In genomic region chr2:231665208-231665921, GRCh38 we compare ENCODE assay signal across 8 cellular contexts. TPM values are rescaled to one million over a fixed set of nuclear protein-coding genes. Genes with fewer than 3 reads are reported as not detected.
DNase-seq lines count a peak whose midpoint lies in the region; ATAC-seq, FAIRE-seq and TF ChIP-seq lines count a peak whose summit lies in the region.

No MANE protein-coding gene starts in this region.

- H3K36me3 ChIP-seq in H1 (ENCODE audit: control insufficient read depth in 2 of 4, insufficient read depth in 4 of 4, low read length in 3 of 4) (no peaks in the 10 kb centered on the region), neuronal stem cell (replicated peaks in 1 of 2; ENCODE audit: control insufficient read depth in 2 of 2, insufficient read depth in 2 of 2, low read length in 2 of 2) (no peaks in the 10 kb centered on the region)

- DNase-seq in AG04449 (ENCODE audit: low read depth, low spot score) (no peak), H1 (ENCODE audit: low read depth in 1 of 2, low spot score in 2 of 2) (no peak), neuronal stem cell (ENCODE audit: low spot score) (no peak), DMS 273 treated with DMSO at 0.1 percent for 48 hours (lab: John Stamatoyannopoulos, UW) (no peak)
- no peak for DNase-seq in effector CD8-positive, alpha-beta T cell (lab: John Stamatoyannopoulos, UW)

- H4K8ac ChIP-seq in H1 (ENCODE audit: extremely low read depth, insufficient read depth, low read length) (peak overlapping the region; percentile 81), neuronal stem cell (ENCODE audit: low read depth, low read length) (no peak overlapping the region)

- no peak for ATAC-seq in GM21515 (IDR thresholded peaks at IDR 0.05; ENCODE audit: unreplicated experiment)
- ATAC-seq in GM21529 (IDR thresholded peaks at IDR 0.05; ENCODE audit: unreplicated experiment), result no peak

- H3K4me2 ChIP-seq in H1 (ENCODE audit: insufficient read depth in 1 of 2, low read depth in 2 of 2, low read length in 2 of 2) (peak overlapping the region in 1 of 2 experiments; percentile 50; a peak in 2 of 4 replicates), neuronal stem cell (ENCODE audit: insufficient read depth, low read length, poor library complexity, severe bottlenecking) (no peak overlapping the region)

- no peak for FAIRE-seq in H1 (lab: Jason Lieb, UNC)

- H3K79me1 ChIP-seq in H1 (ENCODE audit: low read depth, low read length), result no peaks in the 10 kb centered on the region
- H3K79me1 ChIP-seq in neuronal stem cell (ENCODE audit: low read depth, low read length), result peaks cover 2% of the 10 kb centered on the region

- H3K27me3 Mint-ChIP-seq in IgD-negative memory B cell, result no peaks in the 10 kb centered on the region

- peak overlapping the region; percentile 5 for H3K56ac ChIP-seq in H1 (replicated peaks; ENCODE audit: insufficient read length, low read depth, low read length)

- CTCF ChIA-PET in AG04449 (lab: Yijun Ruan, JAX) (interaction anchor here (0.6 to 7.9 kb wide), 11 partner anchors 10 to 52 kb away, joined by 3 to 109 read pairs (median 6); partner anchors contain the start of gene PTMA), H1 (lab: Charles Lee; ENCODE audit: partially characterized antibody) (interaction anchor here (1.5 to 31.4 kb wide), 8 partner anchors 9 to 54 kb away, joined by 4 to 555 read pairs (median 10); no protein-coding TSS in a partner anchor)

- POLR2A ChIA-PET in AG04449 (lab: Yijun Ruan, JAX) (interaction anchor here (1.0 to 2.1 kb wide), 6 partner anchors 10 to 53 kb away, joined by 4 to 20 read pairs (median 10); partner anchors contain the start of gene PTMA), H1 (lab: Charles Lee; ENCODE audit: partially characterized antibody) (interaction anchor here (0.5 to 7.3 kb wide), 15 partner anchors 10 to 201 kb away, joined by 4 to 100 read pairs (median 14); partner anchors contain the start of genes NCL and PTMA)

- H2BK15ac ChIP-seq in H1 (ENCODE audit: low read length) (peak overlapping the region; percentile 97; the same call in 1 of the 2 replicates), neuronal stem cell (ENCODE audit: low read length) (peak overlapping the region; percentile 52)

- TF ChIP-seq EP300 in H1 (IDR thresholded peaks at IDR 0.05; ENCODE audit: borderline replicate concordance in 1 of 2, low read depth in 2 of 2, low read length in 2 of 2), result no peak

- H3K4me1 ChIP-seq in H1 (replicated peaks in 1 of 4; ENCODE audit: control insufficient read depth in 3 of 4, insufficient read depth in 4 of 4, low read length in 3 of 4), result peaks cover 0 to 29% (median 10%) of the 10 kb centered on the region in 4 experiments; a peak in 6 of 7 replicates
- peaks cover 11 to 24% of the 10 kb centered on the region in 2 donors for H3K4me1 ChIP-seq in neuronal stem cell (ENCODE audit: control insufficient read depth in 2 of 2, insufficient read depth in 1 of 2, low read depth in 1 of 2, low read length in 2 of 2)

- H3K23ac ChIP-seq in H1 (ENCODE audit: insufficient read length) (no peak overlapping the region), neuronal stem cell (ENCODE audit: low read depth, low read length, poor library complexity) (no peak overlapping the region)

- H4K91ac ChIP-seq in H1 (replicated peaks; ENCODE audit: insufficient read length, low read length) (peak overlapping the region; percentile 67), neuronal stem cell (ENCODE audit: low read depth, low read length, poor library complexity) (no peak overlapping the region)

- H3K27ac Mint-ChIP-seq in IgD-negative memory B cell, result peak overlapping the region; percentile 86 to 98 (median 97)

- peaks cover 0 to 2% (median 0%) of the 10 kb centered on the region in 3 donors for H3K9me3 Mint-ChIP-seq in IgD-negative memory B cell

- H2BK20ac ChIP-seq in H1 (ENCODE audit: low read length), result peak overlapping the region; percentile 67; the same call in 1 of the 2 replicates

- H3K18ac ChIP-seq in H1 (ENCODE audit: extremely low read depth, low read length) (peak overlapping the region; percentile 96), neuronal stem cell (ENCODE audit: low read length) (peak overlapping the region; percentile 73)

- WGBS in H1 (ENCODE audit: extremely low coverage in 1 of 2, insufficient coverage in 1 of 2, insufficient read length in 1 of 2, insufficient replicate concordance in 2 of 2, low coverage in 1 of 2, low lambda C conversion rate in 2 of 2, missing lambda C conversion rate in 1 of 2), 2 experiments, result 83% methylated on average over 14 of the region's 14 CpGs; no CpG with 5 or more reads in 1 of the 2 experiments
- WGBS in neuronal stem cell (ENCODE audit: extremely low coverage in 2 of 2, insufficient read length in 2 of 2, insufficient replicate concordance in 1 of 2), 2 donors, result no CpG with 5 or more reads among the region's 14 CpGs

- H2BK5ac ChIP-seq in H1 (ENCODE audit: low read depth, low read length) (peak overlapping the region; percentile 99), neuronal stem cell (ENCODE audit: low read length) (peak overlapping the region; percentile 18)

- H3K27ac ChIP-seq in H1 (ENCODE audit: low read depth, low read length), result no peak overlapping the region; the same call in 1 of the 2 replicates
- peak overlapping the region; percentile 17 for H3K27ac ChIP-seq in neuronal stem cell (replicated peaks; ENCODE audit: low read length)

- H3K4ac ChIP-seq in H1 (replicated peaks; ENCODE audit: insufficient read length, low read depth, low read length), result peak overlapping the region; percentile 63
- H3K4ac ChIP-seq in neuronal stem cell (ENCODE audit: low read length), result peak overlapping the region; percentile 57

- H2BK120ac ChIP-seq in H1 (replicated peaks; ENCODE audit: low read depth, low read length), result peak overlapping the region; percentile 62
- peak overlapping the region; percentile 78 for H2BK120ac ChIP-seq in neuronal stem cell (ENCODE audit: low read depth, low read length)

- no peak overlapping the region for H3K14ac ChIP-seq in H1 (ENCODE audit: insufficient read length)
- H3K14ac ChIP-seq in neuronal stem cell (ENCODE audit: low read length), result no peak overlapping the region

- no peaks in the 10 kb centered on the region for H4K20me1 ChIP-seq in H1 (replicated peaks in 1 of 2; ENCODE audit: control insufficient read depth in 1 of 2, insufficient read depth in 2 of 2, low read length in 2 of 2)

- no peak for TF ChIP-seq POLR2A in H1 (IDR thresholded peaks at IDR 0.05; ENCODE audit: control extremely low read depth in 1 of 2, low read depth in 2 of 2, low read length in 2 of 2)

- H3K27me3 ChIP-seq in H1 (replicated peaks in 1 of 4; ENCODE audit: control insufficient read depth in 3 of 4, extremely low read depth in 1 of 4, insufficient read depth in 3 of 4, low read length in 3 of 4) (peaks cover 0 to 8% (median 3%) of the 10 kb centered on the region in 4 experiments; a peak in 5 of 7 replicates), neuronal stem cell (ENCODE audit: control insufficient read depth in 3 of 3, insufficient read depth in 3 of 3, low read depth in 1 of 3, low read length in 3 of 3) (peaks cover 0 to 9% (median 0%) of the 10 kb centered on the region in 3 experiments)

- no peaks in the 10 kb centered on the region; a peak in 1 of 4 replicates for H3K9me3 ChIP-seq in H1 (ENCODE audit: insufficient read depth in 2 of 2, low read depth in 1 of 2, low read length in 1 of 2)
- peaks cover 6 to 10% of the 10 kb centered on the region in 2 donors for H3K9me3 ChIP-seq in neuronal stem cell (replicated peaks in 1 of 2; ENCODE audit: control insufficient read depth in 2 of 2, insufficient read depth in 1 of 2, low read depth in 1 of 2, low read length in 2 of 2)

- H3K36me3 Mint-ChIP-seq in IgD-negative memory B cell, result peaks cover 2% of the 10 kb centered on the region

- H3K23me2 ChIP-seq in H1 (ENCODE audit: low read depth, low read length), result peaks cover 2% of the 10 kb centered on the region; the same call in 1 of the 2 replicates

- H3K9ac ChIP-seq in H1 (replicated peaks in 1 of 4; ENCODE audit: extremely low read depth in 1 of 4, low read depth in 3 of 4, low read length in 3 of 4) (peak overlapping the region in 2 of 4 experiments; percentile 15 to 67; a peak in 3 of 7 replicates), neuronal stem cell (ENCODE audit: low read depth, low read length, poor library complexity) (no peak overlapping the region)

- H4K5ac ChIP-seq in H1 (ENCODE audit: insufficient read length, low read depth, low read length), result peak overlapping the region; percentile 22

- peak overlapping the region; percentile 100 for H2BK12ac ChIP-seq in H1 (ENCODE audit: low read depth, low read length)
- peak overlapping the region; percentile 51 for H2BK12ac ChIP-seq in neuronal stem cell (ENCODE audit: low read length)

- H2AK5ac ChIP-seq in H1 (ENCODE audit: low read depth, low read length) (peak overlapping the region; percentile 93), neuronal stem cell (ENCODE audit: low read depth, low read length) (peak overlapping the region; percentile 74)

- peak overlapping the region; percentile 81 to 95 (median 91) for H3K4me3 Mint-ChIP-seq in IgD-negative memory B cell

- H3K4me3 ChIP-seq in AG04449 (ENCODE audit: low read depth, low read length) (peak overlapping the region; percentile 60), H1 (ENCODE audit: extremely low read depth in 1 of 4, insufficient read depth in 2 of 4, low read depth in 3 of 4, low read length in 4 of 4) (no peak overlapping the region), neuronal stem cell (ENCODE audit: low read length in 2 of 2) (no peak overlapping the region)

- H2AFZ ChIP-seq in H1 (ENCODE audit: low read length) (no peak overlapping the region), neuronal stem cell (ENCODE audit: low read length) (peak overlapping the region; percentile 30)

- TF ChIP-seq CTCF in AG04449 (IDR thresholded peaks at IDR 0.05; ENCODE audit: insufficient read depth, low read length, missing control alignments) (no peak), H1 (IDR thresholded peaks at IDR 0.05; ENCODE audit: control extremely low read depth in 1 of 3, insufficient read depth in 1 of 3, low read depth in 1 of 3, low read length in 3 of 3) (no peak)

- TF ChIP-seq RAD21 in H1 (IDR thresholded peaks at IDR 0.05 in 1 of 2, conservative IDR thresholded peaks at IDR 0.05 in 1 of 2; ENCODE audit: low read depth in 2 of 2, low read length in 2 of 2), result no peak

- H3K4me1 Mint-ChIP-seq in IgD-negative memory B cell, result peaks cover 23 to 37% (median 36%) of the 10 kb centered on the region in 3 donors

- no peaks in the 10 kb centered on the region for H3K79me2 ChIP-seq in H1 (ENCODE audit: control insufficient read depth in 1 of 2, insufficient read depth in 2 of 2, low read length in 2 of 2)

RNA-seq across cellular contexts. Expression of gene PTMA, which starts 43.0 kb away (rescaled TPM):
- polyA plus RNA-seq in IgD-negative memory B cell (2,664 TPM), H1 (2011; rRNA removed) (643 and 683 TPM in 2 replicates)
- 2,680 and 2,823 TPM in 2 replicates for total RNA-seq in H1 (2021; fragmentation: NEBNext Ultra II Directional; extraction: Animal tissue kit (Norgen Biotek cat#: 25700))
- 2,462 TPM for polyA plus RNA-seq in H1 (2011; cell fraction: cytosol; rRNA removed)
- 898 TPM for polyA plus RNA-seq in H1 (2011; cell fraction: nucleus; rRNA removed)
- 2,061 to 2,998 TPM (median 2,419 TPM) in 4 replicates for polyA plus RNA-seq in H1 (2012, experiment 1 of 2)
- polyA plus RNA-seq in H1 (2012, experiment 2 of 2), result 1,442 TPM
- 4,157 TPM for polyA plus RNA-seq in H1 (2013, experiment 1 of 2)
- 3,985 TPM for polyA plus RNA-seq in H1 (2013, experiment 2 of 2)
- 94.7 and 121 TPM in 2 replicates for polyA minus RNA-seq in H1 (2011; rRNA and poly(A)+ RNA removed)
- polyA minus RNA-seq in H1 (2011; cell fraction: cytosol; rRNA and poly(A)+ RNA removed), result 755 TPM
- 623 TPM for polyA minus RNA-seq in H1 (2011; cell fraction: nucleus; rRNA and poly(A)+ RNA removed)
- polyA plus RNA-seq in neuronal stem cell (2013, experiment 1 of 2), result 3,606 TPM
- polyA plus RNA-seq in neuronal stem cell (2013, experiment 2 of 2), result 3,678 TPM
